In the genomic region with DNA sequence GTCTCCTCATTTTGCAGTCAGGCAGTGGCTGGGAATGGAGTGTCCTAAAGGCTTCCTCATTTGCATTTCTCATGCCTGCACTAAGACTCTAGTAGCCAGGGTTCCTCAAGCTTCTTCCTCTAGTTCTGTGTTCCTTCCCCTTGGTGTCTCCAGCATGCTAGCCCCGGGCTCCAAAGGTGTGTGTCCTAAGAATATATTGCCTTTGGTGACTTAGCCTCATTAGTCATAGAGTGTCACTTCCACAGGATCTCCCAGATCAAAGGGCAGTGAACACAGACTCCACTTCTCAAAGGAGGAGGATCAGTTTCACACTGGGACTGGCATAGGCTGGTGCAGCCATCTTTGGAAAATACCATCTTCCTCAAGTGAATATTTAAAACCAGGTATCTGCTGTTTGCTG, we compare ENCODE assay signal across 22 cellular contexts. TPM values are rescaled to one million over a fixed set of nuclear protein-coding genes. Genes with fewer than 3 reads are reported as not detected.
DNase-seq lines count a peak whose midpoint lies in the region; ATAC-seq and TF ChIP-seq lines count a peak whose summit lies in the region.
"Had no signal": no experiment of that assay in that cellular context is flagged by ENCODE, and none has a peak within 500 bp of the region (broad histone marks: within the 10 kb centered on the region; RNA-seq: fewer than 3 reads in every experiment).

No MANE protein-coding gene starts in this region.

- TF ChIP-seq CTCF in PC-3 (conservative IDR thresholded peaks at IDR 0.05; ENCODE audit: low read depth, low read length) (no peak), nephron progenitor cell (IDR thresholded peaks at IDR 0.05) (no peak)

- H2AFZ ChIP-seq in PC-3 (ENCODE audit: low read length): peak overlapping the region; percentile 19

- no peak overlapping the region for H3K4me3 Mint-ChIP-seq in dendritic cell treated with granulocyte-macrophage colony-stimulating factor and Interleukin-4, amounts not matched to agents 40 ng/mL and 50 ng/mL, for 4 days
- no peak overlapping the region for H3K4me3 Mint-ChIP-seq in nephron progenitor cell
- H3K4me3 Mint-ChIP-seq: activated CD8-positive, alpha-beta T cell treated with anti-CD3 and anti-CD28 coated beads, Interleukin-2, amount 10 ng/mL, durations not matched to agents 7 days and 5 days; activated naive CD4-positive, alpha-beta T cell treated with anti-CD3 and anti-CD28 coated beads, Interleukin-2, amount 10 ng/mL, durations not matched to agents 7 days and 5 days; activated T-cell treated with anti-CD3 and anti-CD28 coated beads, Interleukin-2, amount 50 U/mL, for 24 hours; central memory CD8-positive, alpha-beta T cell; mesothelial cell of epicardium; neural crest cell had no signal

- CTCF ChIA-PET in PC-3 (lab: Charles Lee): no interaction called here

- no peaks in the 10 kb centered on the region for H3K9me2 ChIP-seq in PC-3 (replicated peaks; ENCODE audit: low read length)

- H3K4me1 Mint-ChIP-seq in dendritic cell treated with granulocyte-macrophage colony-stimulating factor and Interleukin-4, amounts not matched to agents 40 ng/mL and 50 ng/mL, for 4 days (ENCODE audit: low read depth): peaks cover 21% of the 10 kb centered on the region
- H3K4me1 Mint-ChIP-seq in nephron progenitor cell: peaks cover 18% of the 10 kb centered on the region
- H3K4me1 Mint-ChIP-seq: activated naive CD4-positive, alpha-beta T cell treated with anti-CD3 and anti-CD28 coated beads, Interleukin-2, amount 10 ng/mL, durations not matched to agents 7 days and 5 days; central memory CD8-positive, alpha-beta T cell; neural crest cell had no signal

- peak overlapping the region; percentile 17 for H3K4me2 ChIP-seq in PC-3 (ENCODE audit: low read length)

- H3K9me3 Mint-ChIP-seq in dendritic cell treated with granulocyte-macrophage colony-stimulating factor and Interleukin-4, amounts not matched to agents 40 ng/mL and 50 ng/mL, for 4 days: no peaks in the 10 kb centered on the region
- peaks cover 4% of the 10 kb centered on the region for H3K9me3 Mint-ChIP-seq in nephron progenitor cell
- H3K9me3 Mint-ChIP-seq: activated naive CD4-positive, alpha-beta T cell treated with anti-CD3 and anti-CD28 coated beads, Interleukin-2, amount 10 ng/mL, durations not matched to agents 7 days and 5 days; activated T-cell treated with anti-CD3 and anti-CD28 coated beads, Interleukin-2, amount 50 U/mL, for 24 hours; central memory CD8-positive, alpha-beta T cell; neural crest cell had no signal

- H3K4me1 ChIP-seq in PC-3 (ENCODE audit: insufficient read depth, low read length): peaks cover 47% of the 10 kb centered on the region
- H3K4me1 ChIP-seq: ascending aorta, prostate gland had no signal

- POLR2A ChIA-PET in PC-3 (lab: Charles Lee; ENCODE audit: unreplicated experiment): no interaction called here

- H3K4me3 ChIP-seq in PC-3 (ENCODE audit: low read length): no peak overlapping the region
- H3K4me3 ChIP-seq: ascending aorta, prostate gland, thoracic aorta had no signal

- H3K36me3 ChIP-seq in PC-3 (ENCODE audit: low read depth, low read length): no peaks in the 10 kb centered on the region
- H3K36me3 ChIP-seq: ascending aorta, prostate gland, thoracic aorta had no signal

- H3K27me3 ChIP-seq in PC-3 (ENCODE audit: low read length): no peaks in the 10 kb centered on the region
- H3K27me3 ChIP-seq: ascending aorta had no signal

- no peak overlapping the region for H3K9ac ChIP-seq in PC-3 (ENCODE audit: low read length)

- no peaks in the 10 kb centered on the region for H4K20me1 ChIP-seq in PC-3 (ENCODE audit: low read length)

- DNase-seq in ELF-1 (ENCODE audit: low read depth, low spot score): peak; percentile 35
- peak; percentile 83 for DNase-seq in PC-3
- no peak for DNase-seq in nephron progenitor cell
- DNase-seq in amygdala (lab: John Stamatoyannopoulos, UW): no peak
- DNase-seq in stimulated activated CD4-positive, alpha-beta T cell treated with anti-CD3 and anti-CD28 coated beads, Interleukin-15, amount 100 ng/mL, for 24 hours: no peak
- no peak for DNase-seq in NCI-H748 treated with DMSO at 0.1 percent for 48 hours (lab: John Stamatoyannopoulos, UW)
- DNase-seq: activated CD4-positive, CD25-positive, alpha-beta regulatory T cell; activated CD8-positive, alpha-beta T cell treated with anti-CD3 and anti-CD28 coated beads, Interleukin-2, amount 10 ng/mL, durations not matched to agents 7 days and 5 days; activated naive CD4-positive, alpha-beta T cell treated with anti-CD3 and anti-CD28 coated beads, Interleukin-2, amount 10 ng/mL, durations not matched to agents 7 days and 5 days; activated T-cell treated with anti-CD3 and anti-CD28 coated beads, Interleukin-2, amount 50 U/mL, for 24 hours; DND-41; effector CD4-positive, alpha-beta T cell; NCI-H1417 treated with DMSO at 0.1 percent for 48 hours; NCI-H2171; stimulated activated naive CD4-positive, alpha-beta T cell had no signal

- BruUV-seq in PC-3 (replicated peaks; lab: Mats Ljungman, UMichigan): no TSS peak

- H3K27ac Mint-ChIP-seq in dendritic cell treated with granulocyte-macrophage colony-stimulating factor and Interleukin-4, amounts not matched to agents 40 ng/mL and 50 ng/mL, for 4 days: peak overlapping the region; percentile 40
- peak overlapping the region; percentile 24 for H3K27ac Mint-ChIP-seq in nephron progenitor cell
- H3K27ac Mint-ChIP-seq: activated CD8-positive, alpha-beta T cell treated with anti-CD3 and anti-CD28 coated beads, Interleukin-2, amount 10 ng/mL, durations not matched to agents 7 days and 5 days; activated naive CD4-positive, alpha-beta T cell treated with anti-CD3 and anti-CD28 coated beads, Interleukin-2, amount 10 ng/mL, durations not matched to agents 7 days and 5 days; activated T-cell treated with anti-CD3 and anti-CD28 coated beads, Interleukin-2, amount 50 U/mL, for 24 hours had no signal

- peaks cover 3% of the 10 kb centered on the region for H3F3A ChIP-seq in PC-3 (ENCODE audit: low read length, unreplicated experiment)

- H3K27me3 Mint-ChIP-seq in dendritic cell treated with granulocyte-macrophage colony-stimulating factor and Interleukin-4, amounts not matched to agents 40 ng/mL and 50 ng/mL, for 4 days: peaks cover 5% of the 10 kb centered on the region
- peaks cover 13% of the 10 kb centered on the region for H3K27me3 Mint-ChIP-seq in nephron progenitor cell (ENCODE audit: low read depth, poor library complexity)

- H3K27ac ChIP-seq in PC-3 (ENCODE audit: low read length): peak overlapping the region; percentile 37
- H3K27ac ChIP-seq: ascending aorta, prostate gland, thoracic aorta had no signal

- no peaks in the 10 kb centered on the region for H3K36me3 Mint-ChIP-seq in dendritic cell treated with granulocyte-macrophage colony-stimulating factor and Interleukin-4, amounts not matched to agents 40 ng/mL and 50 ng/mL, for 4 days (ENCODE audit: low read depth)
- no peaks in the 10 kb centered on the region for H3K36me3 Mint-ChIP-seq in nephron progenitor cell (ENCODE audit: low read depth)
- H3K36me3 Mint-ChIP-seq: activated naive CD4-positive, alpha-beta T cell treated with anti-CD3 and anti-CD28 coated beads, Interleukin-2, amount 10 ng/mL, durations not matched to agents 7 days and 5 days; mesothelial cell of epicardium had no signal

- ATAC-seq in PC-3: peak; percentile 59
- ATAC-seq: activated CD8-positive, alpha-beta T cell treated with anti-CD3 and anti-CD28 coated beads, Interleukin-2, amount 10 ng/mL, durations not matched to agents 7 days and 5 days had no signal

- no peaks in the 10 kb centered on the region for H3K79me2 ChIP-seq in PC-3 (ENCODE audit: low read length)

- intact Hi-C loops in PC-3 (cut with micrococcal nuclease): no loop called here
- intact Hi-C loops in dendritic cell treated with granulocyte-macrophage colony-stimulating factor and Interleukin-4, amounts not matched to agents 40 ng/mL and 50 ng/mL, for 4 days (cut with micrococcal nuclease): no loop called here

- H3K9me3 ChIP-seq in PC-3 (ENCODE audit: low read length): no peaks in the 10 kb centered on the region
- H3K9me3 ChIP-seq: ascending aorta, prostate gland, thoracic aorta had no signal

RNA-seq across cellular contexts. Expression of a gene that starts 21.4 kb away (rescaled TPM):
- total RNA-seq in PC-3 (2014; rRNA removed): 17.3 and 18.5 TPM in 2 replicates

RNA-seq across cellular contexts. Expression of a gene that starts 56.2 kb away (rescaled TPM):
- total RNA-seq in PC-3 (2014; rRNA removed): 32.1 and 39.2 TPM in 2 replicates

Comparison
In these comparisons a context has a peak if more than half of its experiments do, and no peak if none do; other contexts are left out.
1. DNase-seq: peak in ELF-1 (single experiment) and PC-3 (single experiment); none in nephron progenitor cell (single experiment), amygdala (0 of 56), stimulated activated CD4-positive, alpha-beta T cell treated with anti-CD3 and anti-CD28 coated beads, Interleukin-15, amount 100 ng/mL, for 24 hours (single experiment) and NCI-H748 treated with DMSO at 0.1 percent for 48 hours (single experiment).